ENCODE assay signal across 20 cellular contexts in genomic region chr10:74558403-74558802, GRCh38.
A peak's percentile ranks its signal among the peaks of the same experiment; 100 is the strongest.
DNase-seq lines count a peak whose midpoint lies in the region; ATAC-seq, FAIRE-seq and TF ChIP-seq lines count a peak whose summit lies in the region.
"Had no signal": no experiment of that assay in that cellular context is flagged by ENCODE, and none has a peak within 500 bp of the region (broad histone marks: within the 10 kb centered on the region; RNA-seq: fewer than 3 reads in every experiment).

No MANE protein-coding gene starts in this region.

- peaks cover 17% of the 10 kb centered on the region for H3K36me3 Mint-ChIP-seq in activated naive CD4-positive, alpha-beta T cell treated with anti-CD3 and anti-CD28 coated beads, Interleukin-2, amount 50 U/mL, for 24 hours
- H3K36me3 Mint-ChIP-seq in activated naive CD8-positive, alpha-beta T cell treated with anti-CD3 and anti-CD28 coated beads for 36 hours, result peaks cover 19% of the 10 kb centered on the region
- H3K36me3 Mint-ChIP-seq in stimulated activated naive B cell treated with anti-CD40 and anti-IgM and Interleukin-4, amounts not matched to agents 10 μg/mL and 1 μg/mL and 100 μg/mL, for 72 hours, result peaks cover 18 to 29% of the 10 kb centered on the region in 2 donors

- H3K27me3 Mint-ChIP-seq in activated naive CD4-positive, alpha-beta T cell treated with anti-CD3 and anti-CD28 coated beads, Interleukin-2, amount 50 U/mL, for 24 hours, result no peaks in the 10 kb centered on the region
- H3K27me3 Mint-ChIP-seq in activated naive CD8-positive, alpha-beta T cell treated with anti-CD3 and anti-CD28 coated beads for 36 hours, result no peaks in the 10 kb centered on the region
- no peaks in the 10 kb centered on the region for H3K27me3 Mint-ChIP-seq in stimulated activated naive B cell treated with anti-CD40 and anti-IgM and Interleukin-4, amounts not matched to agents 10 μg/mL and 1 μg/mL and 100 μg/mL, for 72 hours

- ATAC-seq in stimulated activated naive B cell treated with anti-CD40 and anti-IgM and Interleukin-4, amounts not matched to agents 10 μg/mL and 1 μg/mL and 100 μg/mL, for 72 hours (replicated peaks), result no peak
- no peak for ATAC-seq in GM21529 (IDR thresholded peaks at IDR 0.05; ENCODE audit: unreplicated experiment)
- ATAC-seq: CD8-positive, alpha-beta T cell had no signal

- peak; percentile 43 for FAIRE-seq in H54 (lab: Jason Lieb, UNC)
- FAIRE-seq: GM12891, HTR-8/SVneo, RCC 7860 had no signal

- H3K4me3 Mint-ChIP-seq in activated naive CD4-positive, alpha-beta T cell treated with anti-CD3 and anti-CD28 coated beads, Interleukin-2, amount 50 U/mL, for 24 hours, result peak overlapping the region; percentile 11
- H3K4me3 Mint-ChIP-seq in activated naive CD8-positive, alpha-beta T cell treated with anti-CD3 and anti-CD28 coated beads for 36 hours, result no peak overlapping the region
- H3K4me3 Mint-ChIP-seq in stimulated activated naive B cell treated with anti-CD40 and anti-IgM and Interleukin-4, amounts not matched to agents 10 μg/mL and 1 μg/mL and 100 μg/mL, for 72 hours, result no peak overlapping the region
- H3K4me3 Mint-ChIP-seq: CD8-positive, alpha-beta T cell had no signal

- DNase-seq in activated naive CD4-positive, alpha-beta T cell treated with Interleukin-2 at 50 U/mL for 16 hours, result no peak
- no peak for DNase-seq in H54 (ENCODE audit: insufficient read length, low spot score)
- no peak for DNase-seq in activated naive CD8-positive, alpha-beta T cell treated with anti-CD3 and anti-CD28 coated beads for 36 hours
- no peak for DNase-seq in stimulated activated naive B cell treated with anti-CD40 and anti-IgM and Interleukin-4, amounts not matched to agents 10 μg/mL and 1 μg/mL and 100 μg/mL, for 72 hours
- no peak for DNase-seq in central memory CD4-positive, alpha-beta T cell
- DNase-seq in NCI-H2171 treated with DMSO at 0.1 percent for 48 hours (lab: John Stamatoyannopoulos, UW), result no peak
- DNase-seq: CD8-positive, alpha-beta T cell; DND-41; IMR-90; NCI-H1105 treated with DMSO at 0.1 percent for 48 hours; NCI-H2081; NCI-H2171; NCI-H446; NCI-H526; OCI-M1 had no signal

- no peak overlapping the region for H3K27ac Mint-ChIP-seq in activated naive CD4-positive, alpha-beta T cell treated with anti-CD3 and anti-CD28 coated beads, Interleukin-2, amount 50 U/mL, for 24 hours
- peak overlapping the region; percentile 66 for H3K27ac Mint-ChIP-seq in activated naive CD8-positive, alpha-beta T cell treated with anti-CD3 and anti-CD28 coated beads for 36 hours
- H3K27ac Mint-ChIP-seq in stimulated activated naive B cell treated with anti-CD40 and anti-IgM and Interleukin-4, amounts not matched to agents 10 μg/mL and 1 μg/mL and 100 μg/mL, for 72 hours, result peak overlapping the region; percentile 80

- no peak for TF ChIP-seq POLR2A in H54 (IDR thresholded peaks at IDR 0.05; ENCODE audit: low read depth, low read length)

- peaks cover 10% of the 10 kb centered on the region for H3K4me1 Mint-ChIP-seq in activated naive CD4-positive, alpha-beta T cell treated with anti-CD3 and anti-CD28 coated beads, Interleukin-2, amount 50 U/mL, for 24 hours
- peaks cover 10% of the 10 kb centered on the region for H3K4me1 Mint-ChIP-seq in activated naive CD8-positive, alpha-beta T cell treated with anti-CD3 and anti-CD28 coated beads for 36 hours
- H3K4me1 Mint-ChIP-seq in stimulated activated naive B cell treated with anti-CD40 and anti-IgM and Interleukin-4, amounts not matched to agents 10 μg/mL and 1 μg/mL and 100 μg/mL, for 72 hours, result peaks cover 8 to 11% of the 10 kb centered on the region in 2 donors

- H3K9me3 Mint-ChIP-seq in activated naive CD4-positive, alpha-beta T cell treated with anti-CD3 and anti-CD28 coated beads, Interleukin-2, amount 50 U/mL, for 24 hours, result no peaks in the 10 kb centered on the region
- no peaks in the 10 kb centered on the region for H3K9me3 Mint-ChIP-seq in activated naive CD8-positive, alpha-beta T cell treated with anti-CD3 and anti-CD28 coated beads for 36 hours
- H3K9me3 Mint-ChIP-seq in stimulated activated naive B cell treated with anti-CD40 and anti-IgM and Interleukin-4, amounts not matched to agents 10 μg/mL and 1 μg/mL and 100 μg/mL, for 72 hours, result peaks cover 2 to 7% of the 10 kb centered on the region in 2 donors
